Comparison of ENCODE assay signal across 8 cellular contexts in genomic region chr1:42952353-42953001, GRCh38. TPM values are rescaled to one million over a fixed set of nuclear protein-coding genes. Genes with fewer than 3 reads are reported as not detected.
DNase-seq lines count a peak whose midpoint lies in the region; ATAC-seq and TF ChIP-seq lines count a peak whose summit lies in the region.

No MANE protein-coding gene starts in this region.

- H3K27ac ChIP-seq in cardiac muscle cell, result peak overlapping the region; percentile 53
- no peak overlapping the region for H3K27ac ChIP-seq in HUES6 (ENCODE audit: low read depth, low read length)
- H3K27ac ChIP-seq in spleen, result peak overlapping the region; percentile 53 to 94 (median 80)

- H3K4me1 ChIP-seq in cardiac muscle cell (ENCODE audit: low read depth), result peaks cover 54% of the 10 kb centered on the region
- H3K4me1 ChIP-seq in HUES6 (ENCODE audit: control insufficient read depth, insufficient read depth, low read length), result peaks cover 75% of the 10 kb centered on the region
- H3K4me1 ChIP-seq in spleen, result peaks cover 34 to 100% (median 95%) of the 10 kb centered on the region in 6 donors

- no peak overlapping the region for H3K4me3 ChIP-seq in cardiac muscle cell
- peak overlapping the region; percentile 4; the same call in 1 of the 2 replicates for H3K4me3 ChIP-seq in HUES6 (ENCODE audit: low read depth, low read length)
- H3K4me3 ChIP-seq in spleen, result peak overlapping the region in 2 of 8 donors; percentile 7 to 33

- WGBS in spleen, 5 donors, result 70 to 83% (median 79%) methylated on average over 4 to 10 of the region's 10 CpGs

- no peak for DNase-seq in cardiac muscle cell (ENCODE audit: low read depth in 1 of 2, low spot score in 1 of 2)
- DNase-seq in Right ventricle myocardium superior, result no peak
- DNase-seq in brain pericyte (ENCODE audit: low read depth, low spot score), result peak; percentile 81
- DNase-seq in spleen, result peak; percentile 91
- no peak for DNase-seq in SK-N-DZ (ENCODE audit: low spot score)
- no peak for DNase-seq in NCI-H226
- no peak for DNase-seq in DMS53 (lab: John Stamatoyannopoulos, UW)

- H3K27me3 ChIP-seq in cardiac muscle cell (no peaks in the 10 kb centered on the region), HUES6 (ENCODE audit: control insufficient read depth, insufficient read depth, low read length) (no peaks in the 10 kb centered on the region), spleen (replicated peaks in 1 of 7) (peaks cover 0 to 4% (median 0%) of the 10 kb centered on the region in 7 donors)

- no peak for TF ChIP-seq POLR2A in spleen (IDR thresholded peaks at IDR 0.05)

- H3K9me3 ChIP-seq in cardiac muscle cell (ENCODE audit: low read depth), result no peaks in the 10 kb centered on the region
- H3K9me3 ChIP-seq in HUES6 (ENCODE audit: control insufficient read depth, insufficient read depth, low read depth, low read length), result no peaks in the 10 kb centered on the region
- no peaks in the 10 kb centered on the region for H3K9me3 ChIP-seq in spleen

- H3K36me3 ChIP-seq in cardiac muscle cell (peaks cover 11% of the 10 kb centered on the region), HUES6 (ENCODE audit: control insufficient read depth, insufficient read depth, low read length) (peaks cover 79% of the 10 kb centered on the region), spleen (peaks cover 0 to 23% (median 0%) of the 10 kb centered on the region in 6 donors)

- intact Hi-C loops in Right ventricle myocardium superior (cut with DNase I) (no loop called here), spleen (cut with DNase I; ENCODE audit: low total_unique reads) (no loop called here)

- H3K9ac ChIP-seq in HUES6 (ENCODE audit: low read length), result peak overlapping the region; percentile 16

- ATAC-seq in Right ventricle myocardium superior (ENCODE audit: poor library complexity), result no peak

- TF ChIP-seq CTCF in cardiac muscle cell (IDR thresholded peaks at IDR 0.05; ENCODE audit: low read depth, low read length) (no peak), spleen (IDR thresholded peaks at IDR 0.05 in 8 of 11, conservative IDR thresholded peaks at IDR 0.05 in 3 of 11) (no peak)

RNA-seq across cellular contexts. Expression of gene SLC2A1, which starts 6.2 kb away (rescaled TPM):
- 714 and 748 TPM in 2 replicates for total RNA-seq in cardiac muscle cell
- 215 and 243 TPM in 2 replicates for polyA plus RNA-seq in cardiac muscle cell
- total RNA-seq in Right ventricle myocardium superior, result 41.2 TPM
- total RNA-seq in spleen, result 100 to 1,000 TPM in 3 of 7 donors, 10 to 100 TPM in 4; 26.2 to 142 (median 83.1) TPM
- polyA plus RNA-seq in spleen, result 10 to 100 TPM; 18.3 to 31.0 (median 19.5) TPM
- polyA plus RNA-seq in SK-N-DZ (2014; cell fraction: cytosol; rRNA removed), result 33.7 and 85.1 TPM in 2 replicates
- polyA plus RNA-seq in SK-N-DZ (2014; cell fraction: nucleus; rRNA removed), result 30.9 and 37.5 TPM in 2 replicates

Comparison
In these comparisons a context has a peak if more than half of its experiments do, and no peak if none do; other contexts are left out.
1. DNase-seq: peak in brain pericyte (single experiment) and spleen (single experiment); none in cardiac muscle cell (0 of 2), Right ventricle myocardium superior (single experiment), SK-N-DZ (single experiment), NCI-H226 (single experiment) and DMS53 (single experiment).